Comparison of ENCODE assay signal across 9 cellular contexts in the genomic region with DNA sequence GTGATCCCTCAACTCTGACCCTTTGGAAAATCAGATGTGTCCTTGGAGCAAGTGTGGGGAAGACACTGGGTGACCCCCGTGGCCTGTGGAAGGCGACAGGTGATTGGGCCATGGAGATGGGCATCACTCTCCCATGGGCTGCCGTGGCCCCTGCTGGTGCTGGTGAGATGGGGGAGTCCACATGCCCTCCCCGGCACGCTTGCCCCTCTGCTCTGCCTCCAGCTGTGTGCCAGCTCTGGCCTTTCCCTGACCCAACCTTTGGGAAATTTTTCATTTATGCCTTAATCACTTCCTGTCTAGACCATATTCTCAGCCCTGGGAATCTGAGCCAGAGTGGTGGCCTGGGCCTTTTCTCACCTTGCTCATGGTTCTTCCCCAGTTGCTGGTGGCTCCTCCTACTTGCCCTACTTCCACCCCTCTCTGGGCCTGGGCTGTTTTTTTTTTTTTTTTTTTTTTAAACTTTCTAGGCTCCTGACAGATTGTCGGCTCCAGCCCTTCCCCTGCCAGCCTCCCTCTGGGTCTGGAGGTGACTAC. TPM values are rescaled to one million over a fixed set of nuclear protein-coding genes. Genes with fewer than 3 reads are reported as not detected.
A peak's percentile ranks its signal among the peaks of the same experiment; 100 is the strongest.
DNase-seq lines count a peak whose midpoint lies in the region; ATAC-seq and TF ChIP-seq lines count a peak whose summit lies in the region.
"Had no signal": no experiment of that assay in that cellular context is flagged by ENCODE, and none has a peak within 500 bp of the region (broad histone marks: within the 10 kb centered on the region; RNA-seq: fewer than 3 reads in every experiment).

No MANE protein-coding gene starts in this region.

- peak overlapping the region; percentile 90 for H3K4me3 Mint-ChIP-seq in stimulated activated effector memory CD8-positive, alpha-beta T cell treated with anti-CD3 and anti-CD28 coated beads, Interleukin-12 subunit alpha, Interleukin-12 subunit beta, amount 100 ng/mL, for 72 hours
- H3K4me3 Mint-ChIP-seq: H9 had no signal

- no peaks in the 10 kb centered on the region for H3K9me3 ChIP-seq in right atrium auricular region

- H3K4me1 ChIP-seq in right atrium auricular region, result peaks cover 0 to 72% of the 10 kb centered on the region in 2 donors

- H3K4me1 Mint-ChIP-seq in stimulated activated effector memory CD8-positive, alpha-beta T cell treated with anti-CD3 and anti-CD28 coated beads, Interleukin-12 subunit alpha, Interleukin-12 subunit beta, amount 100 ng/mL, for 72 hours, result peaks cover 82% of the 10 kb centered on the region

- H3K27me3 ChIP-seq in right atrium auricular region, result no peaks in the 10 kb centered on the region

- H3K36me3 Mint-ChIP-seq in stimulated activated effector memory CD8-positive, alpha-beta T cell treated with anti-CD3 and anti-CD28 coated beads, Interleukin-12 subunit alpha, Interleukin-12 subunit beta, amount 100 ng/mL, for 72 hours, result peaks cover 76% of the 10 kb centered on the region

- H3K9me3 Mint-ChIP-seq in stimulated activated effector memory CD8-positive, alpha-beta T cell treated with anti-CD3 and anti-CD28 coated beads, Interleukin-12 subunit alpha, Interleukin-12 subunit beta, amount 100 ng/mL, for 72 hours, result no peaks in the 10 kb centered on the region
- H3K9me3 Mint-ChIP-seq: H9 had no signal

- H3K27ac Mint-ChIP-seq in stimulated activated effector memory CD8-positive, alpha-beta T cell treated with anti-CD3 and anti-CD28 coated beads, Interleukin-12 subunit alpha, Interleukin-12 subunit beta, amount 100 ng/mL, for 72 hours, result peak overlapping the region; percentile 91
- H3K27ac Mint-ChIP-seq: H9 had no signal

- ATAC-seq in stimulated activated effector memory CD8-positive, alpha-beta T cell treated with anti-CD3 and anti-CD28 coated beads, Interleukin-12 subunit alpha, Interleukin-12 subunit beta, amount 100 ng/mL, for 72 hours, result peak; percentile 52
- ATAC-seq in GM18858 (IDR thresholded peaks at IDR 0.05; ENCODE audit: unreplicated experiment), result no peak

- no peak overlapping the region for H3K4me3 ChIP-seq in right atrium auricular region

- no peak for TF ChIP-seq CTCF in right atrium auricular region (IDR thresholded peaks at IDR 0.05)

- DNase-seq in HK-2 (ENCODE audit: unreplicated experiment) (peak; percentile 80), right atrium auricular region (ENCODE audit: low spot score) (no peak), COR-L47 (lab: John Stamatoyannopoulos, UW) (no peak), HuH-7.5 (ENCODE audit: low spot score) (no peak), NOMO-1 treated with dmso at 0.1 percent for 144 hours (lab: John Stamatoyannopoulos, UW; ENCODE audit: unreplicated experiment) (no peak)
- DNase-seq in activated T-cell treated with anti-CD3 and anti-CD28 coated beads, Interleukin-2, amount 50 U/mL, for 48 hours, result peak; percentile 58 to 65
- peak; percentile 21 to 81 for DNase-seq in stimulated activated effector memory CD8-positive, alpha-beta T cell treated with anti-CD3 and anti-CD28 coated beads, Interleukin-12 subunit alpha, Interleukin-12 subunit beta, amount 100 ng/mL, for 72 hours (ENCODE audit: low spot score in 2 of 2)
- DNase-seq: H9 had no signal

- H3K36me3 ChIP-seq in right atrium auricular region, result peaks cover 73% of the 10 kb centered on the region

- peak overlapping the region; percentile 50 to 70 for H3K27ac ChIP-seq in right atrium auricular region

RNA-seq across cellular contexts. Expression of a gene that starts 56.6 kb away (rescaled TPM):
- total RNA-seq in right atrium auricular region, result 100 to 1,000 TPM; 112 to 184 TPM

Comparison
In these comparisons a context has a peak if more than half of its experiments do, and no peak if none do; other contexts are left out.
1. DNase-seq: peak in HK-2 (single experiment), activated T-cell treated with anti-CD3 and anti-CD28 coated beads, Interleukin-2, amount 50 U/mL, for 48 hours (2 of 2) and stimulated activated effector memory CD8-positive, alpha-beta T cell treated with anti-CD3 and anti-CD28 coated beads, Interleukin-12 subunit alpha, Interleukin-12 subunit beta, amount 100 ng/mL, for 72 hours (2 of 2); none in right atrium auricular region (single experiment), COR-L47 (single experiment), HuH-7.5 (single experiment) and NOMO-1 treated with dmso at 0.1 percent for 144 hours (single experiment).